8 cellular contexts compared by ENCODE assay signal in the genomic region with DNA sequence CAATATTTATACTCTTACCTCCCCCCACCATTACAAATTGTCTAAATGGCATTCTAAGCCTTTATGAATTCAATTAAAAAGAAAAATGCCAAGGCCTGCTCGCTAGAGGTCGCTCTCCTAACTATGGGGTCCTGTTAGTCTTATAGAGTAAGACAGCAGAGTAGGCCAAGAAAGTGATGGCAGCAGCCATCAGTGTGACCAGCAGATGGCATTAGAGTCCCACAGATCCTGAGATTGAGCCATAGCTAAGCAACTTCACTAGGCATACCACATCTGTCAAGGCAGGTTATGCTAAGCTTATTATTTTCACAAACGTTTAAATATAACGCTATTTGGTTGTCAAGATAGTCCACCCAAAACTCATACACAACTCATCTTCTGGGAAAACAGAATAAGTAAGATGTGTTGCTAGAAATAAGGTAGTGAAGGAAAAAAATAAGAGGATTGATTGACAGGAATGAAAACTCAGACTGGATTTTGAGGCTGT. TPM values are rescaled to one million over a fixed set of nuclear protein-coding genes. Genes with fewer than 3 reads are reported as not detected.
DNase-seq lines count a peak whose midpoint lies in the region; ATAC-seq, FAIRE-seq and TF ChIP-seq lines count a peak whose summit lies in the region.

No MANE protein-coding gene starts in this region.

- H3K27me3 ChIP-seq in IMR-90 (ENCODE audit: control insufficient read depth, insufficient read depth, low read length), result peaks cover 2% of the 10 kb centered on the region; the same call in 1 of the 2 replicates
- H3K27me3 ChIP-seq in NT2/D1 (ENCODE audit: insufficient read depth, insufficient read length), result no peaks in the 10 kb centered on the region
- H3K27me3 ChIP-seq in endothelial cell of umbilical vein (ENCODE audit: control insufficient read depth in 2 of 2, insufficient read depth in 2 of 2, low read length in 2 of 2), result no peaks in the 10 kb centered on the region

- H2BK5ac ChIP-seq in IMR-90 (ENCODE audit: low read depth, low read length, poor library complexity, severe bottlenecking), result no peak overlapping the region

- H3K9me1 ChIP-seq in IMR-90 (ENCODE audit: insufficient read depth, low read length) (no peaks in the 10 kb centered on the region), endothelial cell of umbilical vein (replicated peaks; ENCODE audit: control insufficient read depth, extremely low read depth, insufficient read depth, low read length) (no peaks in the 10 kb centered on the region)

- CTCF ChIA-PET in IMR-90 (lab: Yijun Ruan, JAX) (interaction anchor here (0.5 to 3.1 kb wide), 29 partner anchors 8 to 573 kb away, joined by 3 to 20 read pairs (median 3); a partner anchor contains a TSS), endothelial cell of umbilical vein (lab: Charles Lee) (interaction anchor here (0.5 to 3.9 kb wide), 92 partner anchors 8 to 664 kb away, joined by 3 to 226 read pairs (median 4); a partner anchor contains a TSS)

- H4K5ac ChIP-seq in IMR-90 (ENCODE audit: low read depth, low read length), result no peak overlapping the region

- H4K91ac ChIP-seq in IMR-90 (ENCODE audit: insufficient read depth, low read depth, low read length), result no peak overlapping the region

- DNase-seq in DMS79 treated with DMSO at 0.1 percent for 48 hours (lab: John Stamatoyannopoulos, UW), result peak; percentile 93
- peak; percentile 96 for DNase-seq in IMR-90
- DNase-seq in NT2/D1 (ENCODE audit: low read depth, low spot score), result peak; percentile 87
- DNase-seq in activated CD8-positive, alpha-beta memory T cell treated with anti-CD3 and anti-CD28 coated beads for 48 hours (ENCODE audit: low read depth in 2 of 3, low spot score in 2 of 3), result peak; percentile 47 to 64 (median 59)
- DNase-seq in endothelial cell of umbilical vein (ENCODE audit: low read depth, low spot score), result peak; percentile 99
- DNase-seq in mucosa of descending colon, result peak; percentile 75 to 97 (median 89)
- peak; percentile 89 for DNase-seq in stimulated activated CD8-positive, alpha-beta memory T cell treated with anti-CD3 and anti-CD28 coated beads, Interleukin-4, amount 100 ng/mL, for 48 hours

- dilution Hi-C loops in IMR-90 (cut with HindIII; ENCODE audit: low sequenced_read_pairs, unreplicated experiment), result no loop called here
- dilution Hi-C loops in endothelial cell of umbilical vein (cut with MboI; ENCODE audit: extremely low pct_ligation_motif_present, low sequenced_read_pairs), result no loop called here

- H4K20me1 ChIP-seq in IMR-90 (ENCODE audit: insufficient read depth, low read length), result no peaks in the 10 kb centered on the region
- no peaks in the 10 kb centered on the region for H4K20me1 ChIP-seq in endothelial cell of umbilical vein (replicated peaks; ENCODE audit: control insufficient read depth, extremely low read depth, insufficient read depth, low read length)

- H3K9me3 ChIP-seq in IMR-90 (ENCODE audit: control insufficient read depth, insufficient read depth, low read length), result no peaks in the 10 kb centered on the region
- no peaks in the 10 kb centered on the region for H3K9me3 ChIP-seq in NT2/D1 (ENCODE audit: insufficient read depth, low read length)
- no peaks in the 10 kb centered on the region for H3K9me3 ChIP-seq in endothelial cell of umbilical vein (replicated peaks; ENCODE audit: control insufficient read depth, insufficient read depth, low read length)
- H3K9me3 ChIP-seq in mucosa of descending colon, result no peaks in the 10 kb centered on the region

- peak; percentile 97 for FAIRE-seq in endothelial cell of umbilical vein (lab: Jason Lieb, UNC)

- H3K4me1 ChIP-seq in IMR-90 (ENCODE audit: control insufficient read depth, insufficient read depth, low read length), result no peaks in the 10 kb centered on the region
- no peaks in the 10 kb centered on the region for H3K4me1 ChIP-seq in NT2/D1 (ENCODE audit: insufficient read depth, insufficient read length)
- no peaks in the 10 kb centered on the region for H3K4me1 ChIP-seq in endothelial cell of umbilical vein (ENCODE audit: control insufficient read depth, extremely low read depth, insufficient read depth, low read length)
- no peaks in the 10 kb centered on the region for H3K4me1 ChIP-seq in mucosa of descending colon (ENCODE audit: low read depth)

- no peak overlapping the region for H3K18ac ChIP-seq in IMR-90 (ENCODE audit: low read depth, low read length)

- H2AFZ ChIP-seq in IMR-90 (replicated peaks; ENCODE audit: low read length, poor library complexity) (no peak overlapping the region), endothelial cell of umbilical vein (ENCODE audit: low read depth, low read length) (no peak overlapping the region)

- TF ChIP-seq RAD21 in IMR-90 (IDR thresholded peaks at IDR 0.05; ENCODE audit: low read length), result peak; percentile 99

- H2BK15ac ChIP-seq in IMR-90 (ENCODE audit: low read depth, low read length), result no peak overlapping the region

- no peak overlapping the region for H2BK120ac ChIP-seq in IMR-90 (ENCODE audit: low read depth, low read length)

- TF ChIP-seq CTCF in IMR-90 (conservative IDR thresholded peaks at IDR 0.05; ENCODE audit: low read depth, low read length) (peak; percentile 100; the same call in 1 of the 2 replicates), endothelial cell of umbilical vein (IDR thresholded peaks at IDR 0.05; ENCODE audit: extremely low read depth in 1 of 2, insufficient read depth in 1 of 2, low read depth in 1 of 2, low read length in 2 of 2) (peak; percentile 94 to 99), mucosa of descending colon (IDR thresholded peaks at IDR 0.05) (peak; percentile 98)

- BruUV-seq in IMR-90 (replicated peaks; lab: Mats Ljungman, UMichigan) (no TSS peak), endothelial cell of umbilical vein (replicated peaks; lab: Mats Ljungman, UMichigan) (no TSS peak)

- H3K27ac ChIP-seq in IMR-90 (ENCODE audit: insufficient read depth, low read length) (no peak overlapping the region), endothelial cell of umbilical vein (ENCODE audit: insufficient read depth, low read depth, low read length) (no peak overlapping the region)

- H3K56ac ChIP-seq in IMR-90 (ENCODE audit: extremely low read depth, insufficient read depth, low read length), result no peak overlapping the region

- H3K9ac ChIP-seq in IMR-90 (ENCODE audit: low read depth, low read length) (no peak overlapping the region), NT2/D1 (ENCODE audit: insufficient read length, low read depth) (no peak overlapping the region), endothelial cell of umbilical vein (replicated peaks; ENCODE audit: extremely low read depth, insufficient read depth, low read length) (no peak overlapping the region)

- H3K4me3 ChIP-seq in IMR-90 (ENCODE audit: insufficient read depth, low read depth, low read length) (no peak overlapping the region), NT2/D1 (ENCODE audit: insufficient read length, low read depth) (no peak overlapping the region), endothelial cell of umbilical vein (replicated peaks in 1 of 3; ENCODE audit: insufficient read depth in 1 of 3, low read depth in 1 of 3, low read length in 3 of 3) (no peak overlapping the region), mucosa of descending colon (no peak overlapping the region)

- H3K4me2 ChIP-seq in IMR-90 (ENCODE audit: low read depth, low read length) (no peak overlapping the region), endothelial cell of umbilical vein (ENCODE audit: insufficient read depth, low read length) (no peak overlapping the region)

- H2AK9ac ChIP-seq in IMR-90 (replicated peaks; ENCODE audit: low read depth, low read length, poor library complexity), result no peak overlapping the region

- peak; percentile 100 for ATAC-seq in GM21717 (IDR thresholded peaks at IDR 0.05; ENCODE audit: unreplicated experiment)
- ATAC-seq in IMR-90 (ENCODE audit: low read depth), result peak; percentile 98
- ATAC-seq in mucosa of descending colon, result peak; percentile 100

- H3K36me3 ChIP-seq in IMR-90 (ENCODE audit: control insufficient read depth, insufficient read depth, low read length), result no peaks in the 10 kb centered on the region
- no peaks in the 10 kb centered on the region for H3K36me3 ChIP-seq in NT2/D1 (ENCODE audit: insufficient read depth, insufficient read length, low read length)
- H3K36me3 ChIP-seq in endothelial cell of umbilical vein (ENCODE audit: control insufficient read depth in 2 of 2, extremely low read depth in 1 of 2, insufficient read depth in 2 of 2, low read length in 2 of 2), result no peaks in the 10 kb centered on the region
- H3K36me3 ChIP-seq in mucosa of descending colon (ENCODE audit: low read depth), result no peaks in the 10 kb centered on the region

- POLR2A ChIA-PET in IMR-90 (lab: Charles Lee; ENCODE audit: unreplicated experiment) (interaction anchor here (0.8 kb wide), 1 partner anchor 9 kb away, joined by 3 read pairs; no protein-coding TSS in a partner anchor), endothelial cell of umbilical vein (lab: Charles Lee) (interaction anchor here (1.0 kb wide), 1 partner anchor 130 kb away, joined by 6 read pairs; no protein-coding TSS in a partner anchor)

- no peak overlapping the region for H2BK20ac ChIP-seq in IMR-90 (ENCODE audit: low read depth, low read length)

- no peaks in the 10 kb centered on the region for H3K79me2 ChIP-seq in endothelial cell of umbilical vein (ENCODE audit: control insufficient read depth, insufficient read depth, low read length)

- H4K8ac ChIP-seq in IMR-90 (ENCODE audit: low read depth in 2 of 2, low read length in 2 of 2), result no peak overlapping the region

- no peak overlapping the region for H3K14ac ChIP-seq in IMR-90 (replicated peaks; ENCODE audit: low read depth, low read length)

- H2AK5ac ChIP-seq in IMR-90 (ENCODE audit: low read depth, low read length), result no peak overlapping the region

- TF ChIP-seq POLR2A in IMR-90 (IDR thresholded peaks at IDR 0.05; ENCODE audit: low read depth, low read length) (peak; percentile 56; the same call in 1 of the 2 replicates), endothelial cell of umbilical vein (IDR thresholded peaks at IDR 0.05; ENCODE audit: low read depth, low read length) (peak; percentile 21)

- no CpG with 5 or more reads among the region's 4 CpGs for WGBS in IMR-90 (ENCODE audit: extremely low coverage in 2 of 2, insufficient read length in 1 of 2), 2 experiments

- no peak overlapping the region for H3K4ac ChIP-seq in IMR-90 (ENCODE audit: low read depth, low read length)

- intact Hi-C loops in IMR-90 (cut with micrococcal nuclease), result loop anchor here (1.0 to 10.0 kb wide), 8 partner anchors 57 to 642 kb away; a partner anchor contains a TSS
- intact Hi-C loops in endothelial cell of umbilical vein (cut with micrococcal nuclease), result loop anchor here (1.0 to 5.0 kb wide), 8 partner anchors 58 to 637 kb away; a partner anchor contains a TSS
- intact Hi-C loops in mucosa of descending colon (cut with DNase I, micrococcal nuclease), result loop anchor here (5.0 kb wide), 1 partner anchor 127 kb away; no protein-coding TSS in a partner anchor

- in situ Hi-C loops in IMR-90 (cut with MboI; ENCODE audit: low sequenced_read_pairs), result loop anchor here (5.0 to 10.0 kb wide), 4 partner anchors 127 to 569 kb away; no protein-coding TSS in a partner anchor

- H3K79me1 ChIP-seq in IMR-90 (ENCODE audit: low read depth in 1 of 2, low read length in 2 of 2), result no peaks in the 10 kb centered on the region

- H3K23ac ChIP-seq in IMR-90 (ENCODE audit: low read depth, low read length), result no peak overlapping the region

RNA-seq across cellular contexts. Expression of a gene that starts 57.6 kb away (rescaled TPM):
- total RNA-seq in IMR-90 (2012; rRNA removed) (21.9 and 23.5 TPM in 2 replicates), endothelial cell of umbilical vein (37.4 and 37.8 TPM in 2 replicates), mucosa of descending colon (10 to 100 TPM; 36.4 to 48.6 (median 45.0) TPM)
- polyA plus RNA-seq in IMR-90 (2012; rRNA removed) (13.6 and 16.1 TPM in 2 replicates), endothelial cell of umbilical vein (11.7 TPM in 2 replicates)
- polyA plus RNA-seq in IMR-90 (2012; cell fraction: cytosol; rRNA removed), result 4.1 and 6.9 TPM in 2 replicates
- polyA plus RNA-seq in IMR-90 (2012; cell fraction: nucleus; rRNA removed; ENCODE audit: low replicate concordance), result 5.1 and 23.0 TPM in 2 replicates
- 12.5 and 13.2 TPM in 2 replicates for polyA plus RNA-seq in endothelial cell of umbilical vein (2011; cell fraction: cytosol; rRNA removed)
- polyA plus RNA-seq in endothelial cell of umbilical vein (2011; cell fraction: nucleus; rRNA removed), result 28.3 and 33.8 TPM in 2 replicates
- 14.3 and 20.0 TPM in 2 replicates for polyA plus RNA-seq in endothelial cell of umbilical vein (2012)
- 26.7 and 28.9 TPM in 2 replicates for polyA minus RNA-seq in endothelial cell of umbilical vein
- 12.8 TPM for polyA minus RNA-seq in endothelial cell of umbilical vein (2011; cell fraction: cytosol; rRNA and poly(A)+ RNA removed)
- 48.4 and 65.7 TPM in 2 replicates for polyA minus RNA-seq in endothelial cell of umbilical vein (2011; cell fraction: nucleus; rRNA and poly(A)+ RNA removed)
